19 cellular contexts compared by ENCODE assay signal in the genomic region with DNA sequence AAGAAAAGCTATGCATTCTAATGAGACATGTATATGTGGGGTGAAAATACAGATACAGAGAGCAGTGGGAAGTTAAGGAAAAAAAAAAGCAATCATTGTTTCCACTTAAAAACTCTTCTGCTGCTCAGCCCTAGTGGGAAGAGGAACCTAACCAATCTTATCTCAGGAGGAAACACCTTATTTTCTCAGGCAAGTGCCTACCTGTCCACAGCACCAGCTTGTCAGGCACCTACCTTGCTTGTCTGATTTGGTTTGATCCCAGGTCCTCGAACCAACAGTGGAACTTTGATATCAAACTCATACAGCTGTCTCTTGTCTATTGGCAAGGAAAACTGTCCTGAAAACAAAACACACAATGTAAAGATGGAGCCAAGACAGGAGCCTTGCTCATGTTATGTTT. TPM values are rescaled to one million over a fixed set of nuclear protein-coding genes. Genes with fewer than 3 reads are reported as not detected.
DNase-seq lines count a peak whose midpoint lies in the region; ATAC-seq and TF ChIP-seq lines count a peak whose summit lies in the region.
"Had no signal": no experiment of that assay in that cellular context is flagged by ENCODE, and none has a peak within 500 bp of the region (broad histone marks: within the 10 kb centered on the region; RNA-seq: fewer than 3 reads in every experiment).

No MANE protein-coding gene starts in this region.

- ATAC-seq in activated CD4-positive, alpha-beta T cell treated with anti-CD3 and anti-CD28 coated beads for 36 hours = no peak
- no peak for ATAC-seq in stimulated activated naive CD8-positive, alpha-beta T cell treated with anti-CD3 and anti-CD28 coated beads, Interleukin-15, amount 100 ng/mL, for 72 hours
- ATAC-seq in stimulated activated naive CD8-positive, alpha-beta T cell treated with anti-CD3 and anti-CD28 coated beads, Interleukin-15, Interleukin-2, amounts not matched to agents 100 U/mL and 50 U/mL, for 24 hours = no peak
- ATAC-seq in HG03342 (IDR thresholded peaks at IDR 0.05; ENCODE audit: unreplicated experiment) = no peak

- intact Hi-C loops in activated CD4-positive, alpha-beta T cell treated with anti-CD3 and anti-CD28 coated beads for 36 hours (cut with DNase I, micrococcal nuclease) = no loop called here

- peaks cover 51% of the 10 kb centered on the region for H3K36me3 Mint-ChIP-seq in activated CD4-positive, alpha-beta T cell treated with anti-CD3 and anti-CD28 coated beads for 36 hours (ENCODE audit: low read depth)

- H3K9me3 Mint-ChIP-seq in activated CD4-positive, alpha-beta T cell treated with anti-CD3 and anti-CD28 coated beads for 36 hours (ENCODE audit: low read depth) = no peaks in the 10 kb centered on the region
- H3K9me3 Mint-ChIP-seq in stimulated activated naive CD8-positive, alpha-beta T cell treated with anti-CD3 and anti-CD28 coated beads, Interleukin-15, amount 100 ng/mL, for 72 hours = no peaks in the 10 kb centered on the region
- H3K9me3 Mint-ChIP-seq: CD14-positive monocyte, HFFc6 had no signal

- H3K4me1 Mint-ChIP-seq in activated CD4-positive, alpha-beta T cell treated with anti-CD3 and anti-CD28 coated beads for 36 hours = peaks cover 12% of the 10 kb centered on the region
- H3K4me1 Mint-ChIP-seq in stimulated activated naive CD8-positive, alpha-beta T cell treated with anti-CD3 and anti-CD28 coated beads, Interleukin-15, amount 100 ng/mL, for 72 hours = peaks cover 16% of the 10 kb centered on the region

- peak overlapping the region; percentile 4 for H3K27ac Mint-ChIP-seq in activated CD4-positive, alpha-beta T cell treated with anti-CD3 and anti-CD28 coated beads for 36 hours
- peak overlapping the region; percentile 38 to 98 for H3K27ac Mint-ChIP-seq in stimulated activated naive CD8-positive, alpha-beta T cell treated with anti-CD3 and anti-CD28 coated beads, Interleukin-15, amount 100 ng/mL, for 72 hours
- H3K27ac Mint-ChIP-seq: HFFc6 had no signal

- no peak overlapping the region for H3K4me3 ChIP-seq in epithelial cell of esophagus (ENCODE audit: low read length)
- H3K4me3 ChIP-seq: MG63 had no signal

- TF ChIP-seq CTCF in epithelial cell of esophagus (IDR thresholded peaks at IDR 0.05; ENCODE audit: insufficient read depth, low read depth, low read length, missing control alignments) = no peak

- no peak overlapping the region for H3K4me3 Mint-ChIP-seq in activated CD4-positive, alpha-beta T cell treated with anti-CD3 and anti-CD28 coated beads for 36 hours
- no peak overlapping the region for H3K4me3 Mint-ChIP-seq in stimulated activated naive CD8-positive, alpha-beta T cell treated with anti-CD3 and anti-CD28 coated beads, Interleukin-15, amount 100 ng/mL, for 72 hours
- H3K4me3 Mint-ChIP-seq: CD14-positive monocyte, HFFc6 had no signal

- POLR2A ChIA-PET in activated CD4-positive, alpha-beta T cell treated with anti-CD3 and anti-CD28 coated beads for 36 hours (lab: Charles Lee) = no interaction called here

- DNase-seq in activated CD4-positive, alpha-beta T cell treated with anti-CD3 and anti-CD28 coated beads for 36 hours = no peak
- no peak for DNase-seq in activated CD4-positive, alpha-beta T cell treated with anti-CD3 and anti-CD28 coated beads, Interleukin-2, amount 50 U/mL, for 4 hours
- DNase-seq in stimulated activated naive CD8-positive, alpha-beta T cell treated with anti-CD3 and anti-CD28 coated beads, Interleukin-15, amount 100 ng/mL, for 72 hours = no peak
- DNase-seq in stimulated activated naive CD8-positive, alpha-beta T cell treated with anti-CD3 and anti-CD28 coated beads, Interleukin-15, Interleukin-2, amounts not matched to agents 100 U/mL and 50 U/mL, for 24 hours = no peak
- DNase-seq in epithelial cell of esophagus (ENCODE audit: low read depth) (peak; percentile 60), HUDEP-2 (lab: John Stamatoyannopoulos, UW; ENCODE audit: unreplicated experiment in 76 of 76) (no peak), activated gamma-delta T cell treated with Interleukin-2 at 50 U/mL for 16 hours (no peak)
- DNase-seq: 8988T, GDM1, H7, HFFc6, IMR-90, Karpas-422, MG63, NCI-H1092, NCI-H1436 treated with DMSO at 0.1 percent for 48 hours, NCI-H748 treated with DMSO at 0.1 percent for 48 hours had no signal

- CTCF ChIA-PET in activated CD4-positive, alpha-beta T cell treated with anti-CD3 and anti-CD28 coated beads for 36 hours (lab: Charles Lee) = interaction anchor here (0.5 to 1.2 kb wide), 4 partner anchors 16 to 187 kb away, joined by 3 to 4 read pairs (median 3); no protein-coding TSS in a partner anchor

- no peaks in the 10 kb centered on the region for H3K27me3 Mint-ChIP-seq in activated CD4-positive, alpha-beta T cell treated with anti-CD3 and anti-CD28 coated beads for 36 hours
- H3K27me3 Mint-ChIP-seq in stimulated activated naive CD8-positive, alpha-beta T cell treated with anti-CD3 and anti-CD28 coated beads, Interleukin-15, amount 100 ng/mL, for 72 hours = no peaks in the 10 kb centered on the region

RNA-seq across cellular contexts. Expression of gene GNS, which starts 22.4 kb away (rescaled TPM):
- 10 to 100 TPM; 19.9 to 21.9 TPM for total RNA-seq in activated CD4-positive, alpha-beta T cell treated with anti-CD3 and anti-CD28 coated beads for 36 hours
